Comparison of ENCODE assay signal across 17 cellular contexts in the genomic region with DNA sequence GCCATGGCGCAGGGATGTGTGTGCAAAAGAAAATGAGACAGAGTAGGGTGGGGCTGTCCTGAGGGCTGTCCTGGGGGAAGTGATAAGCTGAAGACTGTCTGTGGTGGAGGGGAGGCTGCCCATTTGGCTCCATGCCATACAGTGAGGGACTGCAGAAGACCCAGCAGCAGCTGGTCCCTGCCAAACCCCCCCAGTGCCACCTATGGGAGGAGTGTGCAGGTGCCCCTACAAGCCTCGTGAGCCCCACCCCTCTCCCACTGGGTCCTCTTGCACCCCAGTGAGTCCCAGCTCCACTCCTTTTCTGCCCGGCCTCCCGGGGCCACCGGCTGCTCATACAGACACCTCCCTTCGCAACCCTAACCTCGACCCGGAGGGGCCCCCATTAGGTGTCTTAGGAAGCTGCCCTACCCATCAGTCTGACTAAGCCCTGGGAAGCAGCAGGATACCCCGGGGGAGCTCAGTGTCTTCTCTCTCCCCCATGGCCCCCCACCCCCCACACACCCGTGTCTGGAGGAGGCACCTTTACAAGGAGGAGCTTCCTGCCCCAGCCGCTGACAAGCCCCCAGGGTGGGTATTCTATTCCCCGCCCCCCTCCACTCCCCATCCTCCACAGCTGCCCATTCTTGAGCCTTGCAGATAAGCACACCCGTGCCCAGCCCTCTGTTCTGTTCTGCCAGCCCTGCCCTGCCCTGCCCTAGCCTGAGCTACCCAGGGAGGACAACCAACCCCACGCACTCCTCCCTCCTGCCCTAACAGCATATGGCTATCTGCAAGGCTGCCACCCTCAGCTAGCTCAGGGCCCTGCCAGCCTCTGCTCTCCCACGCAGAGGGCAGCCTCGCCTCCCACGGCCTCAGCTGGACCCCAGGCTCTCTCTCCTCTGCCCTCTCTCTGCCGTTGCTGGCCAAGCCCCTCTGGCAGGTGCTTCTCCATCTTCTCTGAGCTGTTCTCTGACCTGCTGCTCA. TPM values are rescaled to one million over a fixed set of nuclear protein-coding genes. Genes with fewer than 3 reads are reported as not detected.
A peak's percentile ranks its signal among the peaks of the same experiment; 100 is the strongest.
DNase-seq lines count a peak whose midpoint lies in the region; ATAC-seq, FAIRE-seq and TF ChIP-seq lines count a peak whose summit lies in the region.
"Had no signal": no experiment of that assay in that cellular context is flagged by ENCODE, and none has a peak within 500 bp of the region (broad histone marks: within the 10 kb centered on the region; RNA-seq: fewer than 3 reads in every experiment).

No MANE protein-coding gene starts in this region.

- DNase-seq in heart right ventricle: no peak
- DNase-seq in cardiac septum (ENCODE audit: low spot score): no peak
- DNase-seq in UCSD-AML1 (lab: John Stamatoyannopoulos, UW; ENCODE audit: unreplicated experiment): peak; percentile 48
- no peak for DNase-seq in lower lobe of right lung
- no peak for DNase-seq in iPS-NIHi11 (ENCODE audit: low spot score)
- DNase-seq in frontal cortex (ENCODE audit: low spot score in 2 of 2): no peak
- no peak for DNase-seq in NCI-H1105 treated with DMSO at 0.1 percent for 48 hours (lab: John Stamatoyannopoulos, UW)
- DNase-seq: activated CD4-positive, alpha-beta T cell treated with anti-CD3 and anti-CD28 coated beads, Interleukin-2, amount 10 ng/mL, durations not matched to agents 24 days and 14 days; activated naive CD4-positive, alpha-beta T cell treated with anti-CD3 and anti-CD28 coated beads for 36 hours; hippocampal formation; NCI-H524 treated with DMSO at 0.1 percent for 48 hours; psoas muscle; stimulated activated naive CD8-positive, alpha-beta T cell treated with anti-CD3 and anti-CD28 coated beads, Interleukin-15, Interleukin-2, amounts not matched to agents 100 U/mL and 50 U/mL, for 24 hours; T-helper 17 cell had no signal

- FAIRE-seq in frontal cortex (lab: Jason Lieb, UNC): no peak
- FAIRE-seq: D721Med had no signal

- H3K4me1 ChIP-seq in heart right ventricle (peaks cover 22 to 96% (median 70%) of the 10 kb centered on the region in 9 donors), lower lobe of right lung (peaks cover 23% of the 10 kb centered on the region)

- H3K36me3 ChIP-seq in heart right ventricle (peaks cover 0 to 4% (median 0%) of the 10 kb centered on the region in 9 donors), lower lobe of right lung (no peaks in the 10 kb centered on the region)
- H3K36me3 ChIP-seq: vagina had no signal

- H3K9me3 ChIP-seq in heart right ventricle (no peaks in the 10 kb centered on the region), lower lobe of right lung (no peaks in the 10 kb centered on the region)
- H3K9me3 ChIP-seq: psoas muscle, vagina had no signal

- H3K4me3 ChIP-seq in heart right ventricle: no peak overlapping the region
- H3K4me3 ChIP-seq in lower lobe of right lung: no peak overlapping the region
- H3K4me3 ChIP-seq: psoas muscle, vagina had no signal

- H3K27ac ChIP-seq in heart right ventricle: peak overlapping the region in 6 of 10 donors; percentile 13 to 77 (median 44)
- no peak overlapping the region for H3K27ac ChIP-seq in lower lobe of right lung
- H3K27ac ChIP-seq: psoas muscle, vagina had no signal

- intact Hi-C loops in heart right ventricle (cut with DNase I) (no loop called here), cardiac septum (cut with DNase I) (no loop called here), lower lobe of right lung (cut with DNase I) (no loop called here)

- ATAC-seq in heart right ventricle (peak in 3 of 8 donors; percentile 5 to 7 (median 6)), lower lobe of right lung (peak; percentile 26 to 44), HG03521 (IDR thresholded peaks at IDR 0.05; ENCODE audit: unreplicated experiment) (no peak)
- ATAC-seq: psoas muscle; stimulated activated naive CD8-positive, alpha-beta T cell treated with anti-CD3 and anti-CD28 coated beads, Interleukin-15, Interleukin-2, amounts not matched to agents 100 U/mL and 50 U/mL, for 24 hours; T-helper 17 cell had no signal

- 53 to 65% methylated on average over 18 of the region's 18 CpGs for WGBS in heart right ventricle, 2 donors

- TF ChIP-seq CTCF in heart right ventricle (IDR thresholded peaks at IDR 0.05): no peak
- TF ChIP-seq CTCF in lower lobe of right lung (IDR thresholded peaks at IDR 0.05): no peak

- H3K27me3 ChIP-seq in heart right ventricle (peaks cover 0 to 9% (median 0%) of the 10 kb centered on the region in 7 donors), lower lobe of right lung (ENCODE audit: low read depth) (peaks cover 14% of the 10 kb centered on the region)
- H3K27me3 ChIP-seq: vagina had no signal

RNA-seq across cellular contexts. Expression of gene SLC6A12, which starts 41.9 kb away (rescaled TPM):
- total RNA-seq in heart right ventricle (1 to 10 TPM in 5 of 10 donors, under 1 TPM in 5; 0.49 to 1.4 (median 0.98) TPM), cardiac septum (2.7 TPM), lower lobe of right lung (14.2 TPM), frontal cortex (6.9 TPM)
- polyA plus RNA-seq in heart right ventricle: under 1 TPM; 0.14 to 0.44 TPM
- total RNA-seq: activated CD4-positive, alpha-beta T cell treated with anti-CD3 and anti-CD28 coated beads, Interleukin-2, amount 10 ng/mL, durations not matched to agents 24 days and 14 days; T-helper 17 cell; vagina had no signal
